In genomic region chr11:65833297-65834030, GRCh38 we compare ENCODE assay signal across 8 cellular contexts. TPM values are rescaled to one million over a fixed set of nuclear protein-coding genes. Genes with fewer than 3 reads are reported as not detected.
DNase-seq lines count a peak whose midpoint lies in the region; ATAC-seq and TF ChIP-seq lines count a peak whose summit lies in the region.

Gene SNX32, plus strand, starts transcription at chr11:65833963. Its CDS starts 103 bp downstream, at chr11:65834066.

- H3K27ac Mint-ChIP-seq in chondrocyte (ENCODE audit: unreplicated experiment) = peak within 1 kb of the TSS; percentile 50

- in situ Hi-C loops in GM13976 (cut with MboI; ENCODE audit: low sequenced_read_pairs, unreplicated experiment) = no loop called here

- H3K36me3 ChIP-seq in kidney epithelial cell (ENCODE audit: control insufficient read depth, insufficient read depth, low read length) = no peaks in the 10 kb centered on the region

- peaks cover 5% of the 10 kb centered on the region for H3K27me3 Mint-ChIP-seq in chondrocyte (ENCODE audit: low read depth)

- H3K27me3 ChIP-seq in kidney epithelial cell (ENCODE audit: control insufficient read depth, insufficient read depth, low read length) = peaks cover 17% of the 10 kb centered on the region

- peak within 1 kb of the TSS; percentile 53 for H3K4me3 ChIP-seq in kidney epithelial cell (ENCODE audit: low read depth, low read length)

- H3K36me3 Mint-ChIP-seq in chondrocyte (ENCODE audit: low read depth) = peaks cover 5% of the 10 kb centered on the region

- no peak within 1 kb of the TSS for H3K4me3 Mint-ChIP-seq in chondrocyte (ENCODE audit: unreplicated experiment)

- peak; percentile 64 for ATAC-seq in HG02943 (IDR thresholded peaks at IDR 0.05; ENCODE audit: low read depth, unreplicated experiment)
- no peak for ATAC-seq in HG03378 (IDR thresholded peaks at IDR 0.05; ENCODE audit: unreplicated experiment)

- H3K9me3 Mint-ChIP-seq in chondrocyte (ENCODE audit: low read depth) = no peaks in the 10 kb centered on the region

- no peak for TF ChIP-seq CTCF in GM13976 (IDR thresholded peaks at IDR 0.05; ENCODE audit: borderline replicate concordance, control extremely low read depth, extremely low read depth, insufficient read depth, missing control alignments)
- TF ChIP-seq CTCF in chondrocyte (IDR thresholded peaks at IDR 0.05) = no peak
- TF ChIP-seq CTCF in kidney epithelial cell (IDR thresholded peaks at IDR 0.05; ENCODE audit: insufficient read depth, low read length, poor library complexity, severe bottlenecking) = no peak

- DNase-seq in GM13976 (ENCODE audit: low spot score) (peak; percentile 100), NCI-H2107 (lab: John Stamatoyannopoulos, UW) (peak; percentile 83), chondrocyte (ENCODE audit: low spot score) (peak; percentile 98), kidney epithelial cell (ENCODE audit: low read depth) (peak; percentile 48)
- DNase-seq in activated CD4-positive, CD25-positive, alpha-beta regulatory T cell treated with anti-CD3 and anti-CD28 coated beads, Interleukin-2, amount 50 U/mL, for 16 hours (ENCODE audit: low read depth, low spot score) = peak; percentile 87
- DNase-seq in stimulated activated CD4-positive, alpha-beta T cell treated with anti-CD3 and anti-CD28 coated beads, Interleukin-12 subunit alpha, Interleukin-12 subunit beta, amount 100 ng/mL, for 48 hours (ENCODE audit: low read depth in 2 of 3, low spot score in 1 of 3) = peak; percentile 92 to 95 (median 95)

- peaks cover 9% of the 10 kb centered on the region for H3K4me1 Mint-ChIP-seq in chondrocyte (ENCODE audit: low read depth)

RNA-seq across cellular contexts. Expression of gene SNX32, which starts in this region (rescaled TPM):
- total RNA-seq in chondrocyte (0.79 to 1.8 TPM (median 0.80 TPM) in 3 replicates), kidney epithelial cell (1.4 and 1.9 TPM in 2 replicates)

Comparison
In these comparisons a context has a peak if more than half of its experiments do, and no peak if none do; other contexts are left out.
1. DNase-seq: peak in every context shown above with its lines; median percentile 100 in GM13976; 98 in chondrocyte; 95 in stimulated activated CD4-positive, alpha-beta T cell treated with anti-CD3 and anti-CD28 coated beads, Interleukin-12 subunit alpha, Interleukin-12 subunit beta, amount 100 ng/mL, for 48 hours; 87 in activated CD4-positive, CD25-positive, alpha-beta regulatory T cell treated with anti-CD3 and anti-CD28 coated beads, Interleukin-2, amount 50 U/mL, for 16 hours; 83 in NCI-H2107; 48 in kidney epithelial cell.